Comparison of ENCODE assay signal across 34 cellular contexts in genomic region chr7:106306256-106306655, GRCh38. TPM values are rescaled to one million over a fixed set of nuclear protein-coding genes. Genes with fewer than 3 reads are reported as not detected.
A peak's percentile ranks its signal among the peaks of the same experiment; 100 is the strongest.
DNase-seq lines count a peak whose midpoint lies in the region; ATAC-seq and TF ChIP-seq lines count a peak whose summit lies in the region.
"Had no signal": no experiment of that assay in that cellular context is flagged by ENCODE, and none has a peak within 500 bp of the region (broad histone marks: within the 10 kb centered on the region; RNA-seq: fewer than 3 reads in every experiment).

No MANE protein-coding gene starts in this region.

- H3K27ac ChIP-seq in neural cell (ENCODE audit: low read length), result no peak overlapping the region
- H3K27ac ChIP-seq in PC-9, result no peak overlapping the region
- H3K27ac ChIP-seq in Karpas-422 (ENCODE audit: low read length), result no peak overlapping the region
- H3K27ac ChIP-seq: 22Rv1; A549; BLaER1; BLaER1 treated with 17β-estradiol and CSF1 and Interleukin-3, amounts not matched to agents 10 nM and 100 nM; C4-2B had no signal

- H4K20me1 ChIP-seq in neural cell (ENCODE audit: insufficient read depth) (no peaks in the 10 kb centered on the region), PC-9 (ENCODE audit: insufficient read depth) (no peaks in the 10 kb centered on the region), Karpas-422 (ENCODE audit: insufficient read depth, low read depth, low read length) (no peaks in the 10 kb centered on the region)
- H4K20me1 ChIP-seq: BLaER1; BLaER1 treated with 17β-estradiol and CSF1 and Interleukin-3, amounts not matched to agents 10 nM and 100 nM had no signal

- H3K4me3 Mint-ChIP-seq in Calu3 (ENCODE audit: low read depth, unreplicated experiment), result no peak overlapping the region
- no peak overlapping the region for H3K4me3 Mint-ChIP-seq in stimulated activated effector memory CD8-positive, alpha-beta T cell treated with anti-CD3 and anti-CD28 coated beads, Interleukin-12 subunit alpha, Interleukin-12 subunit beta, amount 100 ng/mL, for 72 hours
- H3K4me3 Mint-ChIP-seq: B cell; CD14-positive monocyte; CD4-positive, alpha-beta memory T cell; CD4-positive, alpha-beta T cell; CD4-positive, CD25-positive, alpha-beta regulatory T cell; CD8-positive, alpha-beta T cell had no signal

- H3K9me3 Mint-ChIP-seq in Calu3 (ENCODE audit: low read depth, unreplicated experiment), result peaks cover 11% of the 10 kb centered on the region
- H3K9me3 Mint-ChIP-seq in stimulated activated effector memory CD8-positive, alpha-beta T cell treated with anti-CD3 and anti-CD28 coated beads, Interleukin-12 subunit alpha, Interleukin-12 subunit beta, amount 100 ng/mL, for 72 hours, result peaks cover 4% of the 10 kb centered on the region

- POLR2A ChIA-PET in PC-9 (lab: Charles Lee; ENCODE audit: unreplicated experiment), result no interaction called here

- TF ChIP-seq CTCF in Calu3 (IDR thresholded peaks at IDR 0.05; ENCODE audit: unreplicated experiment) (no peak), neural cell (IDR thresholded peaks at IDR 0.05; ENCODE audit: poor library complexity, severe bottlenecking) (no peak), PC-9 (conservative IDR thresholded peaks at IDR 0.05) (no peak)

- H3K27ac Mint-ChIP-seq in Calu3 (ENCODE audit: unreplicated experiment), result peak overlapping the region; percentile 15
- peak overlapping the region; percentile 64 for H3K27ac Mint-ChIP-seq in stimulated activated effector memory CD8-positive, alpha-beta T cell treated with anti-CD3 and anti-CD28 coated beads, Interleukin-12 subunit alpha, Interleukin-12 subunit beta, amount 100 ng/mL, for 72 hours
- H3K27ac Mint-ChIP-seq: B cell; CD14-positive monocyte; CD4-positive, alpha-beta memory T cell; CD4-positive, alpha-beta T cell; CD8-positive, alpha-beta T cell had no signal

- H3K36me3 ChIP-seq in neural cell (ENCODE audit: insufficient read depth, low read length), result no peaks in the 10 kb centered on the region
- no peaks in the 10 kb centered on the region for H3K36me3 ChIP-seq in PC-9 (ENCODE audit: low read depth)
- no peaks in the 10 kb centered on the region for H3K36me3 ChIP-seq in Karpas-422 (ENCODE audit: insufficient read depth, low read length)
- H3K36me3 ChIP-seq: BE2C; BLaER1; BLaER1 treated with 17β-estradiol and CSF1 and Interleukin-3, amounts not matched to agents 10 nM and 100 nM had no signal

- DNase-seq in Calu3 (no peak), putamen (ENCODE audit: low spot score) (peak; percentile 52), PC-9 (no peak), Karpas-422 (no peak), cortex of kidney (lab: John Stamatoyannopoulos, UW) (no peak)
- no peak for DNase-seq in stimulated activated effector memory CD8-positive, alpha-beta T cell treated with anti-CD3 and anti-CD28 coated beads, Interleukin-12 subunit alpha, Interleukin-12 subunit beta, amount 100 ng/mL, for 72 hours (ENCODE audit: low spot score in 2 of 2)
- DNase-seq: 8988T; ACHN; AML-193; BE2C; C1 segment of cervical spinal cord; Caco-2; CD4-positive, alpha-beta memory T cell; CD4-positive, alpha-beta T cell; CD4-positive, CD25-positive, alpha-beta regulatory T cell; CD8-positive, alpha-beta memory T cell; CD8-positive, alpha-beta T cell; COR-L47; DMS 273 treated with DMSO at 0.1 percent for 48 hours; DMS153; DMS53; DMS79; DMS79 treated with DMSO at 0.1 percent for 48 hours; DND-41; EL had no signal

- intact Hi-C loops in Calu3 (cut with micrococcal nuclease; ENCODE audit: unreplicated experiment) (no loop called here), PC-9 (cut with micrococcal nuclease; ENCODE audit: unreplicated experiment) (no loop called here)

- H3K4me2 ChIP-seq in neural cell (ENCODE audit: low read length) (no peak overlapping the region), PC-9 (no peak overlapping the region), Karpas-422 (ENCODE audit: low read depth, low read length, poor library complexity, severe bottlenecking) (no peak overlapping the region)
- H3K4me2 ChIP-seq: A549; BLaER1; BLaER1 treated with 17β-estradiol and CSF1 and Interleukin-3, amounts not matched to agents 10 nM and 100 nM had no signal

- peaks cover 19% of the 10 kb centered on the region for H3K4me1 Mint-ChIP-seq in Calu3 (ENCODE audit: low read depth, unreplicated experiment)
- H3K4me1 Mint-ChIP-seq in stimulated activated effector memory CD8-positive, alpha-beta T cell treated with anti-CD3 and anti-CD28 coated beads, Interleukin-12 subunit alpha, Interleukin-12 subunit beta, amount 100 ng/mL, for 72 hours, result peaks cover 12% of the 10 kb centered on the region
- H3K4me1 Mint-ChIP-seq: B cell; CD4-positive, alpha-beta memory T cell; CD4-positive, CD25-positive, alpha-beta regulatory T cell; CD8-positive, alpha-beta memory T cell had no signal

- BruUV-seq in Calu3 (replicated peaks; lab: Mats Ljungman, UMichigan) (no TSS peak), PC-9 (replicated peaks; lab: Mats Ljungman, UMichigan) (no TSS peak)

- H3K27me3 Mint-ChIP-seq in Calu3 (ENCODE audit: unreplicated experiment), result no peaks in the 10 kb centered on the region

- no peaks in the 10 kb centered on the region for H3K36me3 Mint-ChIP-seq in Calu3 (ENCODE audit: insufficient read depth, unreplicated experiment)
- no peaks in the 10 kb centered on the region for H3K36me3 Mint-ChIP-seq in stimulated activated effector memory CD8-positive, alpha-beta T cell treated with anti-CD3 and anti-CD28 coated beads, Interleukin-12 subunit alpha, Interleukin-12 subunit beta, amount 100 ng/mL, for 72 hours
- H3K36me3 Mint-ChIP-seq: CD14-positive monocyte; CD4-positive, CD25-positive, alpha-beta regulatory T cell; CD8-positive, alpha-beta T cell had no signal

- no peaks in the 10 kb centered on the region for H3K27me3 ChIP-seq in neural cell (ENCODE audit: insufficient read depth, low read depth, low read length)
- no peaks in the 10 kb centered on the region for H3K27me3 ChIP-seq in PC-9 (ENCODE audit: insufficient read depth, low read depth)
- no peaks in the 10 kb centered on the region for H3K27me3 ChIP-seq in Karpas-422 (ENCODE audit: low read length)
- H3K27me3 ChIP-seq: BE2C; BLaER1; BLaER1 treated with 17β-estradiol and CSF1 and Interleukin-3, amounts not matched to agents 10 nM and 100 nM had no signal

- CTCF ChIA-PET in Calu3 (lab: Charles Lee), result no interaction called here
- CTCF ChIA-PET in PC-9 (lab: Charles Lee), result no interaction called here

- no peak overlapping the region for H3K4me3 ChIP-seq in neural cell (ENCODE audit: low read length)
- no peak overlapping the region for H3K4me3 ChIP-seq in PC-9
- H3K4me3 ChIP-seq in Karpas-422 (ENCODE audit: low read length), result no peak overlapping the region
- H3K4me3 ChIP-seq: A549; BLaER1; BLaER1 treated with 17β-estradiol and CSF1 and Interleukin-3, amounts not matched to agents 10 nM and 100 nM had no signal

- H3K4me1 ChIP-seq in PC-9 (replicated peaks; ENCODE audit: insufficient read depth) (no peaks in the 10 kb centered on the region), Karpas-422 (ENCODE audit: low read length) (no peaks in the 10 kb centered on the region)
- H3K4me1 ChIP-seq: A549, BE2C, BLaER1 had no signal

- H3K79me2 ChIP-seq in neural cell (replicated peaks; ENCODE audit: insufficient read depth, low read length), result no peaks in the 10 kb centered on the region
- H3K79me2 ChIP-seq in PC-9 (ENCODE audit: low read depth), result no peaks in the 10 kb centered on the region
- H3K79me2 ChIP-seq in Karpas-422 (ENCODE audit: low read length), result no peaks in the 10 kb centered on the region

- no peak for TF ChIP-seq RAD21 in neural cell (conservative IDR thresholded peaks at IDR 0.05)

- H3K9ac ChIP-seq in neural cell (ENCODE audit: low read length) (no peak overlapping the region), Karpas-422 (ENCODE audit: low read length) (no peak overlapping the region)
- H3K9ac ChIP-seq: BLaER1; BLaER1 treated with 17β-estradiol and CSF1 and Interleukin-3, amounts not matched to agents 10 nM and 100 nM had no signal

- H3K9me3 ChIP-seq in neural cell (ENCODE audit: low read length) (no peaks in the 10 kb centered on the region), PC-9 (ENCODE audit: insufficient read depth, low read depth) (peaks cover 3% of the 10 kb centered on the region), Karpas-422 (ENCODE audit: low read length) (no peaks in the 10 kb centered on the region)
- H3K9me3 ChIP-seq: BE2C, Caco-2 had no signal

- TF ChIP-seq EP300 in neural cell (conservative IDR thresholded peaks at IDR 0.05; ENCODE audit: poor library complexity, severe bottlenecking), result peak; percentile 46

- H2AFZ ChIP-seq in neural cell (ENCODE audit: low read depth, low read length) (no peak overlapping the region), PC-9 (no peak overlapping the region), Karpas-422 (ENCODE audit: low read length) (no peak overlapping the region)

- no peak for ATAC-seq in stimulated activated effector memory CD8-positive, alpha-beta T cell treated with anti-CD3 and anti-CD28 coated beads, Interleukin-12 subunit alpha, Interleukin-12 subunit beta, amount 100 ng/mL, for 72 hours
- no peak for ATAC-seq in GM21825 (IDR thresholded peaks at IDR 0.05; ENCODE audit: unreplicated experiment)
- ATAC-seq: A549; CD8-positive, alpha-beta T cell had no signal

- no peaks in the 10 kb centered on the region for H3F3A ChIP-seq in neural cell (ENCODE audit: insufficient read depth, low read length, poor library complexity, severe bottlenecking)
- no peaks in the 10 kb centered on the region for H3F3A ChIP-seq in PC-9 (ENCODE audit: insufficient read depth, low read depth)

- no peaks in the 10 kb centered on the region for H3K9me2 ChIP-seq in neural cell (ENCODE audit: insufficient read depth, low read length)
- H3K9me2 ChIP-seq in PC-9 (ENCODE audit: insufficient read depth), result no peaks in the 10 kb centered on the region
- no peaks in the 10 kb centered on the region for H3K9me2 ChIP-seq in Karpas-422 (replicated peaks; ENCODE audit: insufficient read depth, low read length)

RNA-seq across cellular contexts. Expression of gene NAMPT, which starts 21.5 kb away (rescaled TPM):
- total RNA-seq in Calu3 (2022), result 343 and 364 TPM in 2 replicates
- polyA plus RNA-seq in neural cell, result 32.9 and 34.0 TPM in 2 replicates
- 81.5 and 81.6 TPM in 2 replicates for polyA minus RNA-seq in neural cell
- 208 and 302 TPM in 2 replicates for total RNA-seq in PC-9 (2021)
- total RNA-seq in Karpas-422 (2014; rRNA removed; shearing (Covaris generic); ENCODE audit: low replicate concordance), result 49.2 and 87.4 TPM in 2 replicates
